Comparison of ENCODE assay signal across 21 cellular contexts in genomic region chr5:170642776-170643436, GRCh38.
"Had no signal": no experiment of that assay in that cellular context is flagged by ENCODE, and none has a peak within 500 bp of the region (broad histone marks: within the 10 kb centered on the region; RNA-seq: fewer than 3 reads in every experiment).

No MANE protein-coding gene starts in this region.

- H3K4me1 ChIP-seq: foreskin keratinocyte had no signal

- H3K27ac ChIP-seq: brain microvascular endothelial cell, dorsolateral prefrontal cortex, foreskin keratinocyte, thoracic aorta, upper lobe of left lung had no signal

- H3K4me3 ChIP-seq: dorsolateral prefrontal cortex, lung, thoracic aorta, upper lobe of left lung had no signal

- DNase-seq: activated CD4-positive, alpha-beta T cell treated with anti-CD3 and anti-CD28 coated beads for 48 hours; activated CD4-positive, CD25-positive, alpha-beta regulatory T cell; activated CD8-positive, alpha-beta T cell treated with anti-CD3 and anti-CD28 coated beads, Interleukin-2, amount 10 ng/mL, durations not matched to agents 7 days and 5 days; activated effector memory CD4-positive, alpha-beta T cell treated with Interleukin-2 at 50 U/mL for 16 hours; activated naive CD4-positive, alpha-beta T cell treated with anti-CD3 and anti-CD28 coated beads, Interleukin-2, amount 50 U/mL, for 16 hours; activated T-cell treated with anti-CD3 and anti-CD28 coated beads, Interleukin-2, amount 50 U/mL, for 4 hours; aorta; brain microvascular endothelial cell; foreskin keratinocyte; glutamatergic neuron; hippocampal formation; islet precursor cell; midbrain; stimulated activated naive B cell treated with anti-CD40 and anti-IgM and Interleukin-4, amounts not matched to agents 10 μg/mL and 1 μg/mL and 100 μg/mL, for 72 hours; T-helper 1 cell; T-helper 9 cell; upper lobe of left lung had no signal

- H3K36me3 ChIP-seq: brain microvascular endothelial cell, thoracic aorta, upper lobe of left lung had no signal

- H3K9me3 ChIP-seq: thoracic aorta, upper lobe of left lung had no signal

- H3K27me3 ChIP-seq: brain microvascular endothelial cell, upper lobe of left lung had no signal

- ATAC-seq: activated CD8-positive, alpha-beta T cell treated with anti-CD3 and anti-CD28 coated beads, Interleukin-2, amount 10 ng/mL, durations not matched to agents 7 days and 5 days; activated T-cell treated with anti-CD3 and anti-CD28 coated beads, Interleukin-2, amount 50 U/mL, for 4 hours; foreskin keratinocyte; left lobe of liver; stimulated activated naive B cell treated with anti-CD40 and anti-IgM and Interleukin-4, amounts not matched to agents 10 μg/mL and 1 μg/mL and 100 μg/mL, for 72 hours had no signal
